Comparison of ENCODE assay signal across 7 cellular contexts in genomic region chr9:99105152-99106043, GRCh38. TPM values are rescaled to one million over a fixed set of nuclear protein-coding genes. Genes with fewer than 3 reads are reported as not detected.
DNase-seq lines count a peak whose midpoint lies in the region; ATAC-seq and TF ChIP-seq lines count a peak whose summit lies in the region.

No MANE protein-coding gene starts in this region.

- peak overlapping the region; percentile 92 to 93 for H3K27ac ChIP-seq in left lung

- no peak for TF ChIP-seq EP300 in Ishikawa (IDR thresholded peaks at IDR 0.05; ENCODE audit: borderline replicate concordance)

- DNase-seq in GM13976 (ENCODE audit: low spot score) = peak; percentile 91
- peak; percentile 29 for DNase-seq in dedifferentiated amniotic fluid mesenchymal stem cell (ENCODE audit: extremely low spot score)
- peak; percentile 89 to 97 for DNase-seq in left lung
- peak; percentile 24 for DNase-seq in stimulated activated CD8-positive, alpha-beta memory T cell treated with anti-CD3 and anti-CD28 coated beads, Interleukin-15, amount 100 ng/mL, for 24 hours (ENCODE audit: low read depth)

- no peak for TF ChIP-seq RAD21 in Ishikawa (IDR thresholded peaks at IDR 0.05; ENCODE audit: low read depth)

- peak; percentile 50 for ATAC-seq in GM21825 (IDR thresholded peaks at IDR 0.05; ENCODE audit: unreplicated experiment)
- peak; percentile 7 to 11 for ATAC-seq in activated CD4-positive, CD25-positive, alpha-beta regulatory T cell treated with anti-CD3 and anti-CD28 coated beads, Interleukin-2, amount 50 U/mL, for 24 hours
- peak; percentile 81 for ATAC-seq in left lung

- H3K4me1 ChIP-seq in left lung = peaks cover 7 to 61% of the 10 kb centered on the region in 2 donors

- intact Hi-C loops in left lung (cut with DNase I) = no loop called here

- H3K9me3 ChIP-seq in left lung = no peaks in the 10 kb centered on the region

- H3K4me3 ChIP-seq in left lung = peak overlapping the region; percentile 71 to 92

- in situ Hi-C loops in GM13976 (cut with MboI; ENCODE audit: low sequenced_read_pairs, unreplicated experiment) = no loop called here

- H3K36me3 ChIP-seq in left lung = no peaks in the 10 kb centered on the region

- H3K27me3 ChIP-seq in left lung = no peaks in the 10 kb centered on the region

- TF ChIP-seq CTCF in GM13976 (IDR thresholded peaks at IDR 0.05; ENCODE audit: borderline replicate concordance, control extremely low read depth, extremely low read depth, insufficient read depth, missing control alignments) (no peak), left lung (IDR thresholded peaks at IDR 0.05) (peak in 1 of 2 donors; percentile 19)

TF ChIP-seq in Ishikawa, 13 proteins besides CTCF, POLR2A, EP300 and RAD21:
- TF ChIP-seq TCF12 (IDR thresholded peaks at IDR 0.05; ENCODE audit: low read depth) (0 out of 2 replicates have a peak, but pooled peaks have one; percentile 0), TAF1 (IDR thresholded peaks at IDR 0.05; ENCODE audit: low read depth) (no peak), FOXM1 (IDR thresholded peaks at IDR 0.05; ENCODE audit: borderline replicate concordance, low read depth) (no peak), CREB1 (IDR thresholded peaks at IDR 0.05; ENCODE audit: low read depth) (no peak), EGR1 (IDR thresholded peaks at IDR 0.05) (peak; percentile 86), CEBPB (IDR thresholded peaks at IDR 0.05) (no peak), MAX (IDR thresholded peaks at IDR 0.05) (peak; percentile 29), ZBTB7A (IDR thresholded peaks at IDR 0.05; ENCODE audit: low read depth) (peak; percentile 82)

RNA-seq across cellular contexts. Expression of gene TGFBR1, which starts 0.5 kb away (rescaled TPM):
- total RNA-seq in left lung = 10 to 100 TPM; 60.9 to 74.1 TPM

Comparison
In these comparisons a context has a peak if more than half of its experiments do, and no peak if none do; other contexts are left out.
1. Peak in every context shown above with its lines: DNase-seq, ATAC-seq, H3K4me3 ChIP-seq and H3K27ac ChIP-seq.
2. DNase-seq: peak in every context shown above with its lines; median percentile 93 in left lung; 91 in GM13976; 29 in dedifferentiated amniotic fluid mesenchymal stem cell; 24 in stimulated activated CD8-positive, alpha-beta memory T cell treated with anti-CD3 and anti-CD28 coated beads, Interleukin-15, amount 100 ng/mL, for 24 hours.
3. ATAC-seq: peak in every context shown above with its lines; median percentile 81 in left lung; 50 in GM21825; 9 in activated CD4-positive, CD25-positive, alpha-beta regulatory T cell treated with anti-CD3 and anti-CD28 coated beads, Interleukin-2, amount 50 U/mL, for 24 hours.